Comparison of ENCODE assay signal across 1 cellular context in genomic region chr7:140989068-140989467, GRCh38.
TF ChIP-seq lines count a peak whose summit lies in the region.

No MANE protein-coding gene starts in this region.

TF ChIP-seq in HepG2, 621 proteins besides CTCF, POLR2A, EP300 and RAD21 (continued from another document and continues in another):
- TF ChIP-seq UBTF (CRISPR knock-in tag; IDR thresholded peaks at IDR 0.05): no peak
- TF ChIP-seq POGZ (CRISPR knock-in tag; IDR thresholded peaks at IDR 0.05): no peak
- 0 out of 2 replicates have a peak, but pooled peaks have one; percentile 20 for TF ChIP-seq NR2F6 (IDR thresholded peaks at IDR 0.05)
- TF ChIP-seq NR2F6 (CRISPR knock-in tag; IDR thresholded peaks at IDR 0.05): no peak
- peak; percentile 36; the same call in 1 of the 3 replicates for TF ChIP-seq MXI1 (IDR thresholded peaks at IDR 0.05; ENCODE audit: borderline replicate concordance, low read depth, low read length)
- 0 out of 2 replicates have a peak, but pooled peaks have one; percentile 41 for TF ChIP-seq PPARG (CRISPR knock-in tag; conservative IDR thresholded peaks at IDR 0.05)
- TF ChIP-seq FOXP4 (CRISPR knock-in tag; IDR thresholded peaks at IDR 0.05): peak; percentile 57; the same call in 1 of the 2 replicates
- 0 out of 2 replicates have a peak, but pooled peaks have one; percentile 25 for TF ChIP-seq ZBTB7B (CRISPR knock-in tag; IDR thresholded peaks at IDR 0.05)
- peak; percentile 30 for TF ChIP-seq HNF4A (CRISPR knock-in tag; IDR thresholded peaks at IDR 0.05)
- no peak for TF ChIP-seq MYPOP (CRISPR knock-in tag; IDR thresholded peaks at IDR 0.05)
- TF ChIP-seq PHF20 (CRISPR knock-in tag; IDR thresholded peaks at IDR 0.05): no peak
- peak; percentile 54; the same call in 1 of the 2 replicates for TF ChIP-seq SAP130 (CRISPR knock-in tag; IDR thresholded peaks at IDR 0.05; ENCODE audit: low read depth)
- no peak for TF ChIP-seq ZKSCAN1 (IDR thresholded peaks at IDR 0.05; ENCODE audit: low read length)
- peak; percentile 59; the same call in 1 of the 2 replicates for TF ChIP-seq MIXL1 (CRISPR knock-in tag; IDR thresholded peaks at IDR 0.05)
- TF ChIP-seq ZGPAT (CRISPR knock-in tag; IDR thresholded peaks at IDR 0.05): peak; percentile 51; the same call in 1 of the 2 replicates
- no peak for TF ChIP-seq SOX13 (IDR thresholded peaks at IDR 0.05)
- no peak for TF ChIP-seq SOX13 (CRISPR knock-in tag; conservative IDR thresholded peaks at IDR 0.05 in 1 of 2, IDR thresholded peaks at IDR 0.05 in 1 of 2)
- TF ChIP-seq ZFP36L1 (CRISPR knock-in tag; IDR thresholded peaks at IDR 0.05): no peak
- peak; percentile 37; the same call in 1 of the 2 replicates for TF ChIP-seq ARID5B (CRISPR knock-in tag; IDR thresholded peaks at IDR 0.05)
- TF ChIP-seq GATAD2A (CRISPR knock-in tag; IDR thresholded peaks at IDR 0.05): peak; percentile 70
- 0 out of 2 replicates have a peak, but pooled peaks have one; percentile 29 for TF ChIP-seq BCL6 (CRISPR knock-in tag; IDR thresholded peaks at IDR 0.05)
- no peak for TF ChIP-seq ZBTB40 (IDR thresholded peaks at IDR 0.05)
- no peak for TF ChIP-seq ZBTB40 (CRISPR knock-in tag; IDR thresholded peaks at IDR 0.05)
- TF ChIP-seq CREB1 (IDR thresholded peaks at IDR 0.05): no peak
- peak; percentile 14; the same call in 1 of the 2 replicates for TF ChIP-seq CREB1 (CRISPR knock-in tag; IDR thresholded peaks at IDR 0.05)
- TF ChIP-seq ZKSCAN8 (CRISPR knock-in tag; IDR thresholded peaks at IDR 0.05; ENCODE audit: borderline replicate concordance): peak; percentile 51; the same call in 1 of the 2 replicates
- TF ChIP-seq ZSCAN9 (CRISPR knock-in tag; IDR thresholded peaks at IDR 0.05; ENCODE audit: borderline replicate concordance): peak; percentile 49; the same call in 1 of the 2 replicates
- peak; percentile 73 for TF ChIP-seq HNF1A (IDR thresholded peaks at IDR 0.05; ENCODE audit: low read depth)
- TF ChIP-seq HNF1A (CRISPR knock-in tag; IDR thresholded peaks at IDR 0.05; ENCODE audit: borderline replicate concordance): peak; percentile 69; the same call in 1 of the 2 replicates
- no peak for TF ChIP-seq NPAS2 (CRISPR knock-in tag; IDR thresholded peaks at IDR 0.05; ENCODE audit: borderline replicate concordance)
- TF ChIP-seq FOXA3 (CRISPR knock-in tag; IDR thresholded peaks at IDR 0.05): peak; percentile 47
- 0 out of 2 replicates have a peak, but pooled peaks have one; percentile 41 for TF ChIP-seq HNRNPUL1 (IDR thresholded peaks at IDR 0.05; ENCODE audit: low read depth, low read length)
- TF ChIP-seq ZNF12 (CRISPR knock-in tag; IDR thresholded peaks at IDR 0.05): no peak
